ENCODE assay signal across 8 cellular contexts in genomic region chr2:41504532-41504931, GRCh38.
"Had no signal": no experiment of that assay in that cellular context is flagged by ENCODE, and none has a peak within 500 bp of the region (broad histone marks: within the 10 kb centered on the region; RNA-seq: fewer than 3 reads in every experiment).

No MANE protein-coding gene starts in this region.

- H3K27ac ChIP-seq: GM23248, KMS-11 had no signal

- H3K4me2 ChIP-seq: KMS-11 had no signal

- H3K4me3 ChIP-seq: GM23248 had no signal

- H3K27ac Mint-ChIP-seq: H9 had no signal

- H2AFZ ChIP-seq: GM23248 had no signal

- FAIRE-seq: H54, HTR-8/SVneo had no signal

- H3K9ac ChIP-seq: GM23248, KMS-11 had no signal

- DNase-seq: GM23248, GOT3, H9, HCEC 1CT, KBM-7 had no signal

- H3K4me3 Mint-ChIP-seq: H9 had no signal

- H3K4me1 Mint-ChIP-seq: H9 had no signal
